10 cellular contexts compared by ENCODE assay signal in genomic region chr9:81948650-81949049, GRCh38. TPM values are rescaled to one million over a fixed set of nuclear protein-coding genes. Genes with fewer than 3 reads are reported as not detected.
"Had no signal": no experiment of that assay in that cellular context is flagged by ENCODE, and none has a peak within 500 bp of the region (broad histone marks: within the 10 kb centered on the region; RNA-seq: fewer than 3 reads in every experiment).

No MANE protein-coding gene starts in this region.

RNA-seq across cellular contexts. Expression of gene SPATA31D3, which starts 5.3 kb away (rescaled TPM):
- polyA plus RNA-seq: naive thymus-derived CD4-positive, alpha-beta T cell; naive thymus-derived CD8-positive, alpha-beta T cell; neural cell; ovary; pancreas; psoas muscle; right cardiac atrium; sigmoid colon; smooth muscle cell had no signal

RNA-seq across cellular contexts. Expression of gene SPATA31D4, which starts 20.4 kb away (rescaled TPM):
- polyA plus RNA-seq: naive thymus-derived CD4-positive, alpha-beta T cell; naive thymus-derived CD8-positive, alpha-beta T cell; neural cell; ovary; psoas muscle; right cardiac atrium; smooth muscle cell had no signal

RNA-seq across cellular contexts. Expression of gene SPATA31D1, which starts 39.9 kb away (rescaled TPM):
- polyA plus RNA-seq: naive thymus-derived CD4-positive, alpha-beta T cell; naive thymus-derived CD8-positive, alpha-beta T cell; neural cell; ovary; pancreas; right cardiac atrium; sigmoid colon; smooth muscle cell; spleen had no signal
